7 cellular contexts compared by ENCODE assay signal in the genomic region with DNA sequence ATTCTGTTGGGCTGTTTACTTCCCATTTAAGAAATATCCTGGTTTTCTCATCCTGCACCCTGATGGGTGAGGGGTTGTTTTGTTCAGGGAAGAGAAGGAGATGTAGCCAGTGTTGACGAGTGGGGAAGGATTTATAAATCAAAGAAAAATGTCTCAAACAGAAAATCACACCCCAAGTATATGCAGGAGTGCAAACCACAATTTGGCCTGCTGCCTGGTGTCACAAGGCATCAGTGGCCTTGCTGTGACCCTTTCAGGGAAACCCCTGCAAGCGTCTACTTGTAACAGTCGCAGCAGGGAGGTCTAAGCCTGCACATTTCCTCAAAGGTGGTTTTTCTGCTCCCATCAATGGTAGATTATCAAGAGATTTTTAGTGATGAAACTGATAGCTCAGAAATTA.
DNase-seq lines count a peak whose midpoint lies in the region; ATAC-seq and TF ChIP-seq lines count a peak whose summit lies in the region.

No MANE protein-coding gene starts in this region.

- DNase-seq in retinal pigment epithelial cell (ENCODE audit: low read depth) = peak; percentile 85
- no peak for DNase-seq in D341Med (ENCODE audit: low spot score)
- DNase-seq in COR-L47 (lab: John Stamatoyannopoulos, UW) = no peak
- no peak for DNase-seq in activated T-cell treated with anti-CD3 and anti-CD28 coated beads, Interleukin-2, amount 50 U/mL, for 24 hours

- no peak overlapping the region for H3K4me3 ChIP-seq in retinal pigment epithelial cell (ENCODE audit: low read length)

- H3K27ac Mint-ChIP-seq in activated T-cell treated with anti-CD3 and anti-CD28 coated beads, Interleukin-2, amount 50 U/mL, for 24 hours = no peak overlapping the region

- no peaks in the 10 kb centered on the region for H3K36me3 Mint-ChIP-seq in activated T-cell treated with anti-CD3 and anti-CD28 coated beads, Interleukin-2, amount 50 U/mL, for 24 hours (ENCODE audit: low read depth)

- H3K4me3 Mint-ChIP-seq in activated T-cell treated with anti-CD3 and anti-CD28 coated beads, Interleukin-2, amount 50 U/mL, for 24 hours = no peak overlapping the region

- ATAC-seq in GM19025 (IDR thresholded peaks at IDR 0.05; ENCODE audit: low read depth, unreplicated experiment) = peak; percentile 99
- peak; percentile 98 for ATAC-seq in HG02571 (IDR thresholded peaks at IDR 0.05; ENCODE audit: unreplicated experiment)
- peak; percentile 96 for ATAC-seq in HG03460 (IDR thresholded peaks at IDR 0.05; ENCODE audit: unreplicated experiment)

- H3K27me3 Mint-ChIP-seq in activated T-cell treated with anti-CD3 and anti-CD28 coated beads, Interleukin-2, amount 50 U/mL, for 24 hours = peaks cover 12% of the 10 kb centered on the region

- peaks cover 2% of the 10 kb centered on the region for H3K9me3 Mint-ChIP-seq in activated T-cell treated with anti-CD3 and anti-CD28 coated beads, Interleukin-2, amount 50 U/mL, for 24 hours

- TF ChIP-seq CTCF in retinal pigment epithelial cell (conservative IDR thresholded peaks at IDR 0.05; ENCODE audit: low read depth, low read length) = no peak

- peaks cover 3% of the 10 kb centered on the region for H3K4me1 Mint-ChIP-seq in activated T-cell treated with anti-CD3 and anti-CD28 coated beads, Interleukin-2, amount 50 U/mL, for 24 hours (ENCODE audit: low read depth)
